9 cellular contexts compared by ENCODE assay signal in the genomic region with DNA sequence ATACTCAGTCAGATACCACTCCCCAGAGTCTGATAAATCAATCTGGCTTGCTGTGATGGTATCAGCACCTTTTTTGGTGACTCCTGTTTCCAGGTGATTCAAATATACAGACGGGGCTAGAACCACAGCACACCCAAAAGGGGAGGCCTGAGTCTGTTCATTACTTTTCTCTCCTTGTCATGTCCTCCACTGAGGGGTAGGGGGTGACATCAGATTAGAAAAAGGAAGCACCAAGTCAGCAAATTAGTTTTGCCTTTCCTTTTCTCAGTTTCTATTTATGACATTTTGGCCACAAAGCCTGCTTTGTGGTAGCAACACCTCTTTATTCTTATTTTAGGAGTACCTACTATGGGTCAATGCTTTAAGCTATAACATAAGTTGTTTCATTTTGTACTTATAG.
DNase-seq lines count a peak whose midpoint lies in the region; ATAC-seq and TF ChIP-seq lines count a peak whose summit lies in the region.
"Had no signal": no experiment of that assay in that cellular context is flagged by ENCODE, and none has a peak within 500 bp of the region (broad histone marks: within the 10 kb centered on the region; RNA-seq: fewer than 3 reads in every experiment).

No MANE protein-coding gene starts in this region.

- H3K9me2 ChIP-seq in Loucy (replicated peaks; ENCODE audit: low read depth, low read length) = no peaks in the 10 kb centered on the region
- H3K9me2 ChIP-seq in hepatocyte (replicated peaks; ENCODE audit: insufficient read depth) = no peaks in the 10 kb centered on the region

- peak; percentile 45 for TF ChIP-seq CTCF in Loucy (conservative IDR thresholded peaks at IDR 0.05; ENCODE audit: low read length)
- TF ChIP-seq CTCF in hepatocyte (IDR thresholded peaks at IDR 0.05; ENCODE audit: poor library complexity) = peak; percentile 49
- no peak for TF ChIP-seq CTCF in mucosa of descending colon (IDR thresholded peaks at IDR 0.05)

- no peak overlapping the region for H3K9ac ChIP-seq in Loucy (ENCODE audit: low read depth, low read length, poor library complexity, severe bottlenecking)

- no peak overlapping the region for H3K4me2 ChIP-seq in Loucy (ENCODE audit: low read depth, low read length, poor library complexity, severe bottlenecking)
- H3K4me2 ChIP-seq in hepatocyte = no peak overlapping the region

- H3K4me3 ChIP-seq in Loucy (ENCODE audit: low read length, poor library complexity, severe bottlenecking) = no peak overlapping the region
- no peak overlapping the region for H3K4me3 ChIP-seq in hepatocyte
- H3K4me3 ChIP-seq in mucosa of descending colon = no peak overlapping the region

- POLR2A ChIA-PET in naive thymus-derived CD8-positive, alpha-beta T cell (lab: Charles Lee) = no interaction called here

- 13% methylated on average over 1 of the region's 1 CpG for WGBS in hepatocyte (ENCODE audit: low lambda C conversion rate, missing lambda C conversion rate)

- ATAC-seq in GM18511 (IDR thresholded peaks at IDR 0.05; ENCODE audit: unreplicated experiment) (peak; percentile 97), GM21825 (IDR thresholded peaks at IDR 0.05; ENCODE audit: unreplicated experiment) (peak; percentile 81), mucosa of descending colon (no peak), left colon (no peak)
- no peak for ATAC-seq in naive thymus-derived CD8-positive, alpha-beta T cell

- no peak overlapping the region for H3K27ac Mint-ChIP-seq in naive thymus-derived CD8-positive, alpha-beta T cell
- H3K27ac Mint-ChIP-seq: T-helper 1 cell treated with Interleukin-12 subunit alpha and Interleukin-12 subunit beta and Interleukin-4 antibody, amounts not matched to agents 30 μg/mL and 1 μg/mL, for 36 hours had no signal

- H3F3A ChIP-seq in Loucy (ENCODE audit: low read depth) = no peaks in the 10 kb centered on the region

- no peaks in the 10 kb centered on the region for H3K36me3 ChIP-seq in Loucy (ENCODE audit: insufficient read depth, low read length)
- no peaks in the 10 kb centered on the region for H3K36me3 ChIP-seq in hepatocyte (replicated peaks; ENCODE audit: insufficient read depth, low read depth)
- H3K36me3 ChIP-seq in mucosa of descending colon (ENCODE audit: low read depth) = no peaks in the 10 kb centered on the region

- H4K20me1 ChIP-seq in Loucy (ENCODE audit: insufficient read depth, low read length, poor library complexity, severe bottlenecking) (no peaks in the 10 kb centered on the region), hepatocyte (ENCODE audit: insufficient read depth, poor library complexity, severe bottlenecking) (no peaks in the 10 kb centered on the region)

- H3K27me3 ChIP-seq in Loucy (ENCODE audit: insufficient read depth, low read length, poor library complexity, severe bottlenecking) (no peaks in the 10 kb centered on the region), hepatocyte (no peaks in the 10 kb centered on the region)

- H3K9me3 Mint-ChIP-seq in naive thymus-derived CD8-positive, alpha-beta T cell = no peaks in the 10 kb centered on the region
- H3K9me3 Mint-ChIP-seq: T-helper 1 cell treated with Interleukin-12 subunit alpha and Interleukin-12 subunit beta and Interleukin-4 antibody, amounts not matched to agents 30 μg/mL and 1 μg/mL, for 36 hours had no signal

- no peak overlapping the region for H2AFZ ChIP-seq in Loucy (ENCODE audit: low read length)
- H2AFZ ChIP-seq in hepatocyte = no peak overlapping the region

- H3K4me3 Mint-ChIP-seq in naive thymus-derived CD8-positive, alpha-beta T cell = no peak overlapping the region
- H3K4me3 Mint-ChIP-seq: T-helper 1 cell treated with Interleukin-12 subunit alpha and Interleukin-12 subunit beta and Interleukin-4 antibody, amounts not matched to agents 30 μg/mL and 1 μg/mL, for 36 hours had no signal

- H3K9me3 ChIP-seq in Loucy (ENCODE audit: insufficient read depth, low read depth, low read length) = no peaks in the 10 kb centered on the region
- no peaks in the 10 kb centered on the region for H3K9me3 ChIP-seq in hepatocyte (ENCODE audit: low read depth)
- no peaks in the 10 kb centered on the region for H3K9me3 ChIP-seq in mucosa of descending colon

- no peaks in the 10 kb centered on the region for H3K36me3 Mint-ChIP-seq in naive thymus-derived CD8-positive, alpha-beta T cell

- no peaks in the 10 kb centered on the region for H3K4me1 Mint-ChIP-seq in naive thymus-derived CD8-positive, alpha-beta T cell

- DNase-seq in hepatocyte (ENCODE audit: low spot score) = peak; percentile 22
- DNase-seq in naive thymus-derived CD8-positive, alpha-beta T cell = no peak
- DNase-seq in mucosa of descending colon = no peak
- no peak for DNase-seq in left colon
- DNase-seq in DMS79 treated with DMSO at 0.1 percent for 48 hours (lab: John Stamatoyannopoulos, UW) = no peak

- peaks cover 0 to 4% (median 0%) of the 10 kb centered on the region in 5 donors for H3K27me3 Mint-ChIP-seq in naive thymus-derived CD8-positive, alpha-beta T cell

- H3K4me1 ChIP-seq in Loucy (ENCODE audit: insufficient read depth, low read length, poor library complexity, severe bottlenecking) (no peaks in the 10 kb centered on the region), hepatocyte (ENCODE audit: insufficient read depth) (no peaks in the 10 kb centered on the region), mucosa of descending colon (ENCODE audit: low read depth) (no peaks in the 10 kb centered on the region)

- no peaks in the 10 kb centered on the region for H3K79me2 ChIP-seq in Loucy (ENCODE audit: insufficient read depth, low read length)
- H3K79me2 ChIP-seq in hepatocyte = no peaks in the 10 kb centered on the region

- intact Hi-C loops in mucosa of descending colon (cut with DNase I, micrococcal nuclease) = no loop called here
- intact Hi-C loops in left colon (cut with DNase I, micrococcal nuclease) = no loop called here

- H3K27ac ChIP-seq in hepatocyte = no peak overlapping the region

Comparison
In these comparisons a context has a peak if more than half of its experiments do, and no peak if none do; other contexts are left out.
1. ATAC-seq: peak in GM18511 (single experiment) and GM21825 (single experiment); none in naive thymus-derived CD8-positive, alpha-beta T cell (0 of 2), mucosa of descending colon (single experiment) and left colon (single experiment).